17 cellular contexts compared by ENCODE assay signal in genomic region chr16:85124636-85125346, GRCh38. TPM values are rescaled to one million over a fixed set of nuclear protein-coding genes. Genes with fewer than 3 reads are reported as not detected.
DNase-seq lines count a peak whose midpoint lies in the region; ATAC-seq, FAIRE-seq and TF ChIP-seq lines count a peak whose summit lies in the region.
"Had no signal": no experiment of that assay in that cellular context is flagged by ENCODE, and none has a peak within 500 bp of the region (broad histone marks: within the 10 kb centered on the region; RNA-seq: fewer than 3 reads in every experiment).

No MANE protein-coding gene starts in this region.

- H3K4me3 ChIP-seq in H1 (ENCODE audit: extremely low read depth in 1 of 4, insufficient read depth in 2 of 4, low read depth in 3 of 4, low read length in 4 of 4) (no peak overlapping the region), gastrocnemius medialis (no peak overlapping the region), suprapubic skin (no peak overlapping the region)

- no peaks in the 10 kb centered on the region for H4K20me1 ChIP-seq in H1 (replicated peaks in 1 of 2; ENCODE audit: control insufficient read depth in 1 of 2, insufficient read depth in 2 of 2, low read length in 2 of 2)

- TF ChIP-seq POLR2A in H1 (IDR thresholded peaks at IDR 0.05; ENCODE audit: control extremely low read depth in 1 of 2, low read depth in 2 of 2, low read length in 2 of 2) (no peak), gastrocnemius medialis (IDR thresholded peaks at IDR 0.05) (no peak), suprapubic skin (IDR thresholded peaks at IDR 0.05) (no peak)

- no peaks in the 10 kb centered on the region for H3K23me2 ChIP-seq in H1 (ENCODE audit: low read depth, low read length)

- no peaks in the 10 kb centered on the region for H3K36me3 ChIP-seq in H1 (ENCODE audit: control insufficient read depth in 2 of 4, insufficient read depth in 4 of 4, low read length in 3 of 4)
- H3K36me3 ChIP-seq in gastrocnemius medialis: no peaks in the 10 kb centered on the region
- H3K36me3 ChIP-seq in suprapubic skin: no peaks in the 10 kb centered on the region

- TF ChIP-seq RAD21 in H1 (IDR thresholded peaks at IDR 0.05 in 1 of 2, conservative IDR thresholded peaks at IDR 0.05 in 1 of 2; ENCODE audit: low read depth in 2 of 2, low read length in 2 of 2): no peak

- H4K5ac ChIP-seq in H1 (ENCODE audit: insufficient read length, low read depth, low read length): no peak overlapping the region

- H3K4me1 ChIP-seq in H1 (replicated peaks in 1 of 4; ENCODE audit: control insufficient read depth in 3 of 4, insufficient read depth in 4 of 4, low read length in 3 of 4): peaks cover 4 to 29% (median 12%) of the 10 kb centered on the region in 4 experiments
- peaks cover 39 to 42% of the 10 kb centered on the region in 2 donors for H3K4me1 ChIP-seq in gastrocnemius medialis
- peaks cover 36% of the 10 kb centered on the region for H3K4me1 ChIP-seq in suprapubic skin

- 91% methylated on average over 11 of the region's 11 CpGs; no CpG with 5 or more reads in 1 of the 2 experiments for WGBS in H1 (ENCODE audit: extremely low coverage in 1 of 2, insufficient coverage in 1 of 2, insufficient read length in 1 of 2, insufficient replicate concordance in 2 of 2, low coverage in 1 of 2, low lambda C conversion rate in 2 of 2, missing lambda C conversion rate in 1 of 2), 2 experiments
- WGBS in suprapubic skin: 83% methylated on average over 10 of the region's 11 CpGs

- H2BK5ac ChIP-seq in H1 (ENCODE audit: low read depth, low read length): no peak overlapping the region

- peak overlapping the region; percentile 82; the same call in 1 of the 2 replicates for H2BK20ac ChIP-seq in H1 (ENCODE audit: low read length)

- TF ChIP-seq EP300 in H1 (IDR thresholded peaks at IDR 0.05; ENCODE audit: borderline replicate concordance in 1 of 2, low read depth in 2 of 2, low read length in 2 of 2): no peak
- no peak for TF ChIP-seq EP300 in suprapubic skin (IDR thresholded peaks at IDR 0.05)

- H3K27ac ChIP-seq in H1 (ENCODE audit: low read depth, low read length): no peak overlapping the region
- peak overlapping the region; percentile 89 to 98 (median 92) for H3K27ac ChIP-seq in gastrocnemius medialis
- no peak overlapping the region for H3K27ac ChIP-seq in suprapubic skin

- intact Hi-C loops in gastrocnemius medialis (cut with DNase I; ENCODE audit: low total_unique reads): loop anchor here (2.0 kb wide), 1 partner anchor 46 kb away; no protein-coding TSS in a partner anchor

- no peaks in the 10 kb centered on the region for H3K79me1 ChIP-seq in H1 (ENCODE audit: low read depth, low read length)

- no peak overlapping the region for H3K9ac ChIP-seq in H1 (replicated peaks in 1 of 4; ENCODE audit: extremely low read depth in 1 of 4, low read depth in 3 of 4, low read length in 3 of 4)

- no peak overlapping the region for H3K56ac ChIP-seq in H1 (replicated peaks; ENCODE audit: insufficient read length, low read depth, low read length)

- H3K79me2 ChIP-seq in H1 (ENCODE audit: control insufficient read depth in 1 of 2, insufficient read depth in 2 of 2, low read length in 2 of 2): no peaks in the 10 kb centered on the region

- no peak overlapping the region for H2BK120ac ChIP-seq in H1 (replicated peaks; ENCODE audit: low read depth, low read length)

- POLR2A ChIA-PET in H1 (lab: Charles Lee; ENCODE audit: partially characterized antibody): interaction anchor here (1.5 to 1.6 kb wide), 3 partner anchors 20 to 203 kb away, joined by 3 to 5 read pairs (median 3); no protein-coding TSS in a partner anchor

- peak overlapping the region; percentile 41; the same call in 1 of the 2 replicates for H2BK12ac ChIP-seq in H1 (ENCODE audit: low read depth, low read length)

- no peak for TF ChIP-seq CTCF in H1 (IDR thresholded peaks at IDR 0.05; ENCODE audit: control extremely low read depth in 1 of 3, insufficient read depth in 1 of 3, low read depth in 1 of 3, low read length in 3 of 3)
- TF ChIP-seq CTCF in gastrocnemius medialis (IDR thresholded peaks at IDR 0.05 in 4 of 5, conservative IDR thresholded peaks at IDR 0.05 in 1 of 5): no peak
- TF ChIP-seq CTCF in suprapubic skin (IDR thresholded peaks at IDR 0.05): no peak

- H3K9me3 ChIP-seq in H1 (ENCODE audit: insufficient read depth in 2 of 2, low read depth in 1 of 2, low read length in 1 of 2) (peaks cover 0 to 3% of the 10 kb centered on the region in 2 experiments; a peak in 2 of 4 replicates), gastrocnemius medialis (no peaks in the 10 kb centered on the region), suprapubic skin (no peaks in the 10 kb centered on the region)

- peak in 1 of 2 donors; percentile 0 for ATAC-seq in gastrocnemius medialis
- ATAC-seq: left colon had no signal

- no peak overlapping the region for H4K91ac ChIP-seq in H1 (replicated peaks; ENCODE audit: insufficient read length, low read length)

- H3K23ac ChIP-seq in H1 (ENCODE audit: insufficient read length): no peak overlapping the region

- H3K18ac ChIP-seq in H1 (ENCODE audit: extremely low read depth, low read length): no peak overlapping the region

- in situ Hi-C loops in gastrocnemius medialis (cut with MboI; ENCODE audit: low sequenced_read_pairs in 4 of 4): loop anchor here in 2 of 4 donors (25.0 kb wide), 1 partner anchor 113 kb away; no protein-coding TSS in a partner anchor

- H3K27me3 ChIP-seq in H1 (replicated peaks in 1 of 4; ENCODE audit: control insufficient read depth in 3 of 4, extremely low read depth in 1 of 4, insufficient read depth in 3 of 4, low read length in 3 of 4) (no peaks in the 10 kb centered on the region; a peak in 1 of 7 replicates), gastrocnemius medialis (no peaks in the 10 kb centered on the region), suprapubic skin (no peaks in the 10 kb centered on the region)

- no peak overlapping the region for H2AK5ac ChIP-seq in H1 (ENCODE audit: low read depth, low read length)

- no peak overlapping the region for H3K4ac ChIP-seq in H1 (replicated peaks; ENCODE audit: insufficient read length, low read depth, low read length)

- CTCF ChIA-PET in H1 (lab: Charles Lee; ENCODE audit: partially characterized antibody): interaction anchor here (1.0 to 5.6 kb wide), 7 partner anchors 10 to 189 kb away, joined by 3 to 31 read pairs (median 4); partner anchors contain the start of gene CIBAR2

- DNase-seq in DMS 273 (lab: John Stamatoyannopoulos, UW; ENCODE audit: unreplicated experiment) (peak; percentile 76), NCI-H2171 (lab: John Stamatoyannopoulos, UW) (peak; percentile 75), H1 (ENCODE audit: low read depth in 1 of 2, low spot score in 2 of 2) (no peak), gastrocnemius medialis (no peak), suprapubic skin (ENCODE audit: low spot score in 2 of 2) (no peak), SW 1271 (lab: John Stamatoyannopoulos, UW) (no peak), NCI-H226 (no peak), NCI-H1436 (lab: John Stamatoyannopoulos, UW) (no peak)
- DNase-seq: activated CD4-positive, alpha-beta memory T cell treated with anti-CD3 and anti-CD28 coated beads for 36 hours; DND-41; left colon; NCI-H510A; nephron progenitor cell had no signal

- H3K14ac ChIP-seq in H1 (ENCODE audit: insufficient read length): no peak overlapping the region

- no peak overlapping the region for H4K8ac ChIP-seq in H1 (ENCODE audit: extremely low read depth, insufficient read depth, low read length)

- FAIRE-seq in H1 (lab: Jason Lieb, UNC): no peak
- FAIRE-seq: bronchial epithelial cell, endometrium, GM12892 had no signal

- H2BK15ac ChIP-seq in H1 (ENCODE audit: low read length): no peak overlapping the region

- no peak overlapping the region for H2AFZ ChIP-seq in H1 (ENCODE audit: low read length)

- H3K4me2 ChIP-seq in H1 (ENCODE audit: insufficient read depth in 1 of 2, low read depth in 2 of 2, low read length in 2 of 2): no peak overlapping the region

TF ChIP-seq in H1, 55 proteins besides CTCF, POLR2A, EP300 and RAD21:
- TF ChIP-seq KDM1A (IDR thresholded peaks at IDR 0.05; ENCODE audit: borderline replicate concordance, low read length): peak; percentile 65; the same call in 1 of the 2 replicates
- TF ChIP-seq MAFK (IDR thresholded peaks at IDR 0.05; ENCODE audit: low read depth, low read length): peak; percentile 97
- no peak for TF ChIP-seq RNF2 (IDR thresholded peaks at IDR 0.05; ENCODE audit: borderline replicate concordance, low read depth, low read length, missing control alignments, poor library complexity, severe bottlenecking)
- peak; percentile 100 for TF ChIP-seq BACH1 (IDR thresholded peaks at IDR 0.05; ENCODE audit: low read length)

RNA-seq across cellular contexts. Expression of gene CIBAR2, which starts 12.5 kb away (rescaled TPM):
- total RNA-seq in H1 (2021; fragmentation: NEBNext Ultra II Directional; extraction: Animal tissue kit (Norgen Biotek cat#: 25700)): not detected in 2 replicates
- 0.06 and 0.18 TPM in 2 replicates for polyA plus RNA-seq in H1 (2011; rRNA removed)
- 0.12 TPM for polyA plus RNA-seq in H1 (2011; cell fraction: cytosol; rRNA removed)
- 0.23 TPM for polyA plus RNA-seq in H1 (2011; cell fraction: nucleus; rRNA removed)
- 0.15 to 0.29 TPM in 2 of 4 replicates, not detected in the others for polyA plus RNA-seq in H1 (2012, experiment 1 of 2)
- polyA plus RNA-seq in H1 (2012, experiment 2 of 2): 0.42 TPM
- 0.06 TPM for polyA plus RNA-seq in H1 (2013, experiment 1 of 2)
- polyA plus RNA-seq in H1 (2013, experiment 2 of 2): 0.02 TPM
- 0.17 TPM in 1 of 2 replicates, not detected in the other for polyA minus RNA-seq in H1 (2011; rRNA and poly(A)+ RNA removed)
- polyA minus RNA-seq in H1 (2011; cell fraction: cytosol; rRNA and poly(A)+ RNA removed): not detected
- not detected for polyA minus RNA-seq in H1 (2011; cell fraction: nucleus; rRNA and poly(A)+ RNA removed)
- total RNA-seq in gastrocnemius medialis (not detected), suprapubic skin (not detected)
- total RNA-seq: activated CD4-positive, alpha-beta memory T cell treated with anti-CD3 and anti-CD28 coated beads for 36 hours; bronchial epithelial cell; left colon; RPMI7951 had no signal

Comparison
In these comparisons a context has a peak if more than half of its experiments do, and no peak if none do; other contexts are left out.
1. DNase-seq: peak in DMS 273 (single experiment) and NCI-H2171 (single experiment); none in H1 (0 of 2), gastrocnemius medialis (0 of 2), suprapubic skin (0 of 2), SW 1271 (0 of 2), NCI-H226 (single experiment) and NCI-H1436 (single experiment).
2. H3K27ac ChIP-seq: peak in gastrocnemius medialis (4 of 4); none in H1 (single experiment) and suprapubic skin (single experiment).